In genomic region chrX:13669246-13669689, GRCh38 we compare ENCODE assay signal across 8 cellular contexts. TPM values are rescaled to one million over a fixed set of nuclear protein-coding genes. Genes with fewer than 3 reads are reported as not detected.
DNase-seq lines count a peak whose midpoint lies in the region; ATAC-seq, FAIRE-seq and TF ChIP-seq lines count a peak whose summit lies in the region.

No MANE protein-coding gene starts in this region.

- peak overlapping the region; percentile 13; the same call in 1 of the 3 replicates for H3K4me3 ChIP-seq in A549

- H3K4me2 ChIP-seq in A549 = peak overlapping the region; percentile 63

- TF ChIP-seq EP300 in A549 (IDR thresholded peaks at IDR 0.05) = peak in 1 of 2 experiments; percentile 75; a peak in 1 of 5 replicates

- H3K27me3 Mint-ChIP-seq in activated naive CD4-positive, alpha-beta T cell treated with anti-CD3 and anti-CD28 coated beads, Interleukin-2, amount 50 U/mL, for 24 hours = no peaks in the 10 kb centered on the region

- peaks cover 15% of the 10 kb centered on the region for H3K4me1 ChIP-seq in A549

- ATAC-seq in A549 (peak; percentile 87), GM18517 (IDR thresholded peaks at IDR 0.05; ENCODE audit: unreplicated experiment) (peak; percentile 86), HG03039 (IDR thresholded peaks at IDR 0.05; ENCODE audit: unreplicated experiment) (peak; percentile 60)

- no peak for TF ChIP-seq POLR2A in A549 (IDR thresholded peaks at IDR 0.05; ENCODE audit: low read length)

- 2% methylated on average over 8 of the region's 8 CpGs for WGBS in A549 (ENCODE audit: missing lambda C conversion rate)

- peak overlapping the region; percentile 71 for H3K4me3 Mint-ChIP-seq in activated naive CD4-positive, alpha-beta T cell treated with anti-CD3 and anti-CD28 coated beads, Interleukin-2, amount 50 U/mL, for 24 hours

- FAIRE-seq in A549 (lab: Jason Lieb, UNC) = peak; percentile 63

- no peak for TF ChIP-seq RAD21 in A549 (conservative IDR thresholded peaks at IDR 0.05 in 1 of 2, IDR thresholded peaks at IDR 0.05 in 1 of 2)

- no peaks in the 10 kb centered on the region for H3K9me3 ChIP-seq in A549

- peaks cover 3% of the 10 kb centered on the region for H3K36me3 Mint-ChIP-seq in activated naive CD4-positive, alpha-beta T cell treated with anti-CD3 and anti-CD28 coated beads, Interleukin-2, amount 50 U/mL, for 24 hours

- peak overlapping the region; percentile 65 to 82 for H3K27ac ChIP-seq in A549

- DNase-seq in A549 (ENCODE audit: low read depth in 1 of 2, low spot score in 1 of 2) (peak; percentile 56 to 87), NOMO-1 (lab: John Stamatoyannopoulos, UW; ENCODE audit: unreplicated experiment in 2 of 2) (peak; percentile 43 to 52), hepatic stellate cell (ENCODE audit: low spot score) (peak; percentile 72), NCI-H1092 treated with DMSO at 0.1 percent for 48 hours (lab: John Stamatoyannopoulos, UW) (no peak)
- peak; percentile 17 to 23 for DNase-seq in stimulated activated CD8-positive, alpha-beta memory T cell treated with anti-CD3 and anti-CD28 coated beads, Interleukin-15, amount 100 ng/mL, for 4 hours (ENCODE audit: low read depth in 2 of 2)

- TF ChIP-seq CTCF in A549 (IDR thresholded peaks at IDR 0.05) = no peak

- peak overlapping the region; percentile 91 for H3K27ac Mint-ChIP-seq in activated naive CD4-positive, alpha-beta T cell treated with anti-CD3 and anti-CD28 coated beads, Interleukin-2, amount 50 U/mL, for 24 hours

- H3K4me1 Mint-ChIP-seq in activated naive CD4-positive, alpha-beta T cell treated with anti-CD3 and anti-CD28 coated beads, Interleukin-2, amount 50 U/mL, for 24 hours = peaks cover 18% of the 10 kb centered on the region

- CTCF ChIA-PET in A549 (lab: Yijun Ruan, JAX) = interaction anchor here (0.7 to 1.3 kb wide), 3 partner anchors 11 to 79 kb away, joined by 3 to 4 read pairs (median 3); no protein-coding TSS in a partner anchor

- POLR2A ChIA-PET in A549 (lab: Yijun Ruan, JAX) = interaction anchor here (0.8 to 1.3 kb wide), 6 partner anchors 10 to 360 kb away, joined by 3 to 11 read pairs (median 6); partner anchors contain the start of genes GEMIN8, OFD1, RAB9A and TCEANC

- H3K9me3 Mint-ChIP-seq in activated naive CD4-positive, alpha-beta T cell treated with anti-CD3 and anti-CD28 coated beads, Interleukin-2, amount 50 U/mL, for 24 hours = no peaks in the 10 kb centered on the region

TF ChIP-seq in A549, 52 proteins besides CTCF, POLR2A, EP300 and RAD21:
- TF ChIP-seq NPAS2 (CRISPR knock-in tag; IDR thresholded peaks at IDR 0.05; ENCODE audit: borderline replicate concordance) (no peak), FOSL2 (IDR thresholded peaks at IDR 0.05) (0 out of 2 replicates have a peak, but pooled peaks have one; percentile 31), FOSL2 (CRISPR knock-in tag; IDR thresholded peaks at IDR 0.05) (peak; percentile 62), CEBPB (IDR thresholded peaks at IDR 0.05) (peak in 1 of 2 experiments; percentile 30; a peak in 1 of 4 replicates), GATA3 (IDR thresholded peaks at IDR 0.05; ENCODE audit: borderline replicate concordance) (peak; percentile 31; the same call in 1 of the 2 replicates), NR3C1 (IDR thresholded peaks at IDR 0.05) (no peak), JUN (IDR thresholded peaks at IDR 0.05) (peak in 1 of 2 experiments; percentile 38; a peak in 1 of 5 replicates), HOXB13 (CRISPR knock-in tag; IDR thresholded peaks at IDR 0.05; ENCODE audit: low read depth) (peak; percentile 31; the same call in 1 of the 2 replicates), PHF8 (IDR thresholded peaks at IDR 0.05; ENCODE audit: borderline replicate concordance, low read depth) (no peak), EHMT2 (IDR thresholded peaks at IDR 0.05; ENCODE audit: low read depth) (no peak)
- TF ChIP-seq, protein P1, sequence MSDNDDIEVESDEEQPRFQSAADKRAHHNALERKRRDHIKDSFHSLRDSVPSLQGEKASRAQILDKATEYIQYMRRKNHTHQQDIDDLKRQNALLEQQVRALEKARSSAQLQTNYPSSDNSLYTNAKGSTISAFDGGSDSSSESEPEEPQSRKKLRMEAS (IDR thresholded peaks at IDR 0.05) = peak; percentile 62; the same call in 1 of the 2 replicates
TF ChIP-seq in A549: peak in this region for 6.

RNA-seq across cellular contexts. Expression of gene TCEANC, which starts 16.3 kb away (rescaled TPM):
- polyA plus RNA-seq in A549 (2011; rRNA removed) (2.4 and 2.7 TPM in 2 replicates), A549 (2017; fragmentation: RNase III; extraction: RNeasy Plus Mini Kit Qiagen cat#74134 plus additional on column Dnase treatment) (0.62 to 0.96 TPM (median 0.81 TPM) in 3 replicates)
- polyA plus RNA-seq in A549 (2012; cell fraction: cytosol; rRNA removed) = 0.28 and 0.31 TPM in 2 replicates
- polyA plus RNA-seq in A549 (2012; cell fraction: nucleus; rRNA removed) = 0.23 and 0.43 TPM in 2 replicates
- 1.4 and 3.8 TPM in 2 replicates for polyA minus RNA-seq in A549 (2011; rRNA and poly(A)+ RNA removed)

RNA-seq across cellular contexts. Expression of gene RAB9A, which starts 19.7 kb away (rescaled TPM):
- 26.7 and 39.0 TPM in 2 replicates for polyA plus RNA-seq in A549 (2011; rRNA removed)
- 11.4 and 14.7 TPM in 2 replicates for polyA plus RNA-seq in A549 (2012; cell fraction: cytosol; rRNA removed)
- 5.0 and 7.0 TPM in 2 replicates for polyA plus RNA-seq in A549 (2012; cell fraction: nucleus; rRNA removed)
- polyA plus RNA-seq in A549 (2017; fragmentation: RNase III; extraction: RNeasy Plus Mini Kit Qiagen cat#74134 plus additional on column Dnase treatment) = 26.0 to 26.8 TPM (median 26.8 TPM) in 3 replicates
- 7.5 and 7.8 TPM in 2 replicates for polyA minus RNA-seq in A549 (2011; rRNA and poly(A)+ RNA removed)
